Comparison of ENCODE assay signal across 9 cellular contexts in genomic region chr1:223628233-223628632, GRCh38. TPM values are rescaled to one million over a fixed set of nuclear protein-coding genes. Genes with fewer than 3 reads are reported as not detected.
DNase-seq lines count a peak whose midpoint lies in the region; ATAC-seq and TF ChIP-seq lines count a peak whose summit lies in the region.
"Had no signal": no experiment of that assay in that cellular context is flagged by ENCODE, and none has a peak within 500 bp of the region (broad histone marks: within the 10 kb centered on the region; RNA-seq: fewer than 3 reads in every experiment).

No MANE protein-coding gene starts in this region.

- no peak overlapping the region for H3K4me3 ChIP-seq in RWPE2 (ENCODE audit: severe bottlenecking)
- no peak overlapping the region for H3K4me3 ChIP-seq in adrenal gland
- H3K4me3 ChIP-seq in iPS DF 6.9 (ENCODE audit: low read length) = no peak overlapping the region

- no peaks in the 10 kb centered on the region for H3K27me3 ChIP-seq in RWPE2 (ENCODE audit: insufficient read depth, poor library complexity, severe bottlenecking)
- no peaks in the 10 kb centered on the region for H3K27me3 ChIP-seq in adrenal gland
- no peaks in the 10 kb centered on the region for H3K27me3 ChIP-seq in iPS DF 6.9 (ENCODE audit: control insufficient read depth, insufficient read depth, low read length)

- ATAC-seq in RWPE2 (ENCODE audit: low read depth) (no peak), GM21526 (IDR thresholded peaks at IDR 0.05; ENCODE audit: low FRiP score, unreplicated experiment) (no peak)

- 51 to 100% (median 57%) methylated on average over 2 to 7 of the region's 7 CpGs for WGBS in adrenal gland, 4 donors
- no CpG with 5 or more reads among the region's 7 CpGs for WGBS in iPS DF 6.9 (ENCODE audit: insufficient coverage, insufficient read length)

- H3K36me3 ChIP-seq in RWPE2 (ENCODE audit: low read depth) (no peaks in the 10 kb centered on the region), adrenal gland (replicated peaks in 1 of 2) (no peaks in the 10 kb centered on the region), iPS DF 6.9 (ENCODE audit: control insufficient read depth, insufficient read depth, low read length) (no peaks in the 10 kb centered on the region)

- H3K27ac ChIP-seq in RWPE2 (ENCODE audit: poor library complexity, severe bottlenecking) (no peak overlapping the region), adrenal gland (no peak overlapping the region), iPS DF 6.9 (ENCODE audit: low read length) (no peak overlapping the region)
- H3K27ac ChIP-seq: epithelial cell of prostate had no signal

- TF ChIP-seq CTCF in RWPE2 (IDR thresholded peaks at IDR 0.05; ENCODE audit: poor library complexity, severe bottlenecking) = peak; percentile 21
- peak; percentile 24 to 57 (median 46) for TF ChIP-seq CTCF in adrenal gland (IDR thresholded peaks at IDR 0.05)

- DNase-seq in NCI-H2227 (lab: John Stamatoyannopoulos, UW; ENCODE audit: unreplicated experiment) (peak; percentile 14), NCI-H2227 treated with DMSO at 0.1 percent for 48 hours (lab: John Stamatoyannopoulos, UW) (no peak), HK-2 (ENCODE audit: unreplicated experiment) (peak; percentile 43), RWPE2 (ENCODE audit: low spot score) (no peak), adrenal gland (peak in 6 of 7 donors; percentile 34 to 77 (median 52)), iPS DF 6.9 (ENCODE audit: low read depth, low spot score) (peak; percentile 45)
- peak; percentile 50 for DNase-seq in stimulated activated CD4-positive, alpha-beta T cell treated with anti-CD3 and anti-CD28 coated beads, Interleukin-4, amount 100 ng/mL, for 1 hour

- H3K4me1 ChIP-seq in RWPE2 (ENCODE audit: insufficient read depth, poor library complexity, severe bottlenecking) (no peaks in the 10 kb centered on the region), adrenal gland (replicated peaks in 1 of 2) (no peaks in the 10 kb centered on the region), iPS DF 6.9 (ENCODE audit: control insufficient read depth, insufficient read depth, low read length) (no peaks in the 10 kb centered on the region)

- H3K9me3 ChIP-seq in RWPE2 (ENCODE audit: severe bottlenecking) = no peaks in the 10 kb centered on the region
- no peaks in the 10 kb centered on the region for H3K9me3 ChIP-seq in adrenal gland (replicated peaks in 1 of 3)
- no peaks in the 10 kb centered on the region for H3K9me3 ChIP-seq in iPS DF 6.9 (ENCODE audit: control insufficient read depth, insufficient read depth, low read length)

- no peak for TF ChIP-seq POLR2A in adrenal gland (IDR thresholded peaks at IDR 0.05)

- intact Hi-C loops in adrenal gland (cut with DNase I) = no loop called here

RNA-seq across cellular contexts. Expression of gene CAPN8, which starts 37.3 kb away (rescaled TPM):
- total RNA-seq in adrenal gland = 1 to 10 TPM in 2 of 8 donors, under 1 TPM in 3, not detected in 3; 0.14 to 1.1 (median 0.42) TPM
- polyA plus RNA-seq in adrenal gland = 1 to 10 TPM in 1 of 3 donors, under 1 TPM in 1, not detected in 1; 0.53 to 1.7 TPM

Comparison
In these comparisons a context has a peak if more than half of its experiments do, and no peak if none do; other contexts are left out.
1. DNase-seq: peak in NCI-H2227 (single experiment), HK-2 (single experiment), adrenal gland (6 of 7), iPS DF 6.9 (single experiment) and stimulated activated CD4-positive, alpha-beta T cell treated with anti-CD3 and anti-CD28 coated beads, Interleukin-4, amount 100 ng/mL, for 1 hour (single experiment); none in NCI-H2227 treated with DMSO at 0.1 percent for 48 hours (single experiment) and RWPE2 (single experiment).